Comparison of ENCODE assay signal across 8 cellular contexts in the genomic region with DNA sequence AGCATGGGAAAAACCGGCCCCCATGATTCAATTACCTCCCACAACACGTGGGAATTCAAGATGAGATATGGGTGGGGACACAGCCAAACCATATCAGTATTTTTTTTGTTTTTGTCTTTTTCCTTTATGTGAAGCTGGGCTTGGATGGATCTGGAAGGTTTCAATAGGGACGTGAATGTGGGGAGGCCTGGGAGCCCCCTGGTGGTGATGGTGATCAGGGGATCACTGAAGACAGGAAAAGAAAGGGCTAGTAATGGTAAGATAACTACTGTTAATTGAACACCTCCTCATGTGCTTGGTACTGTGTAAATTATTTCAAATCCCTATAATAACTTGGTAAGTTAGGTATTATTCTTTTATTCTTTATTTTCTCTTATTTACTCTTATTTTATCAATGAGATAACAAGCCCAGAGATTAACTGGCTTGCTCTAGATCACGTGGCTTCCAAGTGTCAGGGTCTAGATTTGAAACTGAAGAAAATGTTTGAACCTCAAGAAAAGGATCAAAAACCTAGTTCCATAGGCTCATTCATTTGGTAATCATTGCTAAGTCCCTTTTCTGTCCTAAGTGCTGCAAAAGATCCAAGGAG.
DNase-seq lines count a peak whose midpoint lies in the region; ATAC-seq, FAIRE-seq and TF ChIP-seq lines count a peak whose summit lies in the region.

No MANE protein-coding gene starts in this region.

- no peak overlapping the region for H3K23ac ChIP-seq in trophoblast cell (ENCODE audit: low read length)

- H3K4me1 ChIP-seq in A549: peaks cover 2% of the 10 kb centered on the region; the same call in 1 of the 3 replicates
- H3K4me1 ChIP-seq in PC-3 (ENCODE audit: insufficient read depth, low read length): no peaks in the 10 kb centered on the region
- H3K4me1 ChIP-seq in trophoblast cell (ENCODE audit: control insufficient read depth in 1 of 2, insufficient read depth in 2 of 2, low read length in 2 of 2): peaks cover 18 to 49% of the 10 kb centered on the region in 2 experiments

- peak in 1 of 2 experiments; percentile 33; a peak in 3 of 5 replicates for TF ChIP-seq RAD21 in A549 (conservative IDR thresholded peaks at IDR 0.05 in 1 of 2, IDR thresholded peaks at IDR 0.05 in 1 of 2)

- DNase-seq in A549 (ENCODE audit: low read depth in 1 of 2, low spot score in 1 of 2) (peak; percentile 31 to 35), GM04504 (ENCODE audit: low read depth) (peak; percentile 20), PC-3 (peak; percentile 71), epithelial cell of proximal tubule (ENCODE audit: low read depth) (no peak), trophoblast cell (peak in 1 of 2 donors; percentile 34), putamen (ENCODE audit: low spot score) (no peak), NCI-H526 treated with DMSO at 0.1 percent for 48 hours (lab: John Stamatoyannopoulos, UW) (no peak)

- peak in 1 of 2 experiments; percentile 78; a peak in 3 of 6 replicates for ATAC-seq in A549
- ATAC-seq in PC-3: peak; percentile 82
- ATAC-seq in GM21737 (IDR thresholded peaks at IDR 0.05; ENCODE audit: unreplicated experiment): no peak

- peak overlapping the region; percentile 8 for H2BK5ac ChIP-seq in trophoblast cell (ENCODE audit: low read depth, low read length, poor library complexity)

- intact Hi-C loops in PC-3 (cut with micrococcal nuclease): loop anchor here (1.0 to 5.0 kb wide), 2 partner anchors 115 to 274 kb away; no protein-coding TSS in a partner anchor

- H3K14ac ChIP-seq in trophoblast cell (ENCODE audit: low read length): peak overlapping the region; percentile 10

- TF ChIP-seq POLR2A in A549 (IDR thresholded peaks at IDR 0.05; ENCODE audit: low read length): no peak

- H3K18ac ChIP-seq in trophoblast cell (ENCODE audit: low read length): peak overlapping the region; percentile 33

- no peak for FAIRE-seq in A549 (lab: Jason Lieb, UNC)

- H3F3A ChIP-seq in PC-3 (ENCODE audit: low read length, unreplicated experiment): no peaks in the 10 kb centered on the region

- TF ChIP-seq EP300 in A549 (IDR thresholded peaks at IDR 0.05): no peak

- H4K12ac ChIP-seq in trophoblast cell (ENCODE audit: low read depth, low read length): no peak overlapping the region

- no peak overlapping the region for H2AFZ ChIP-seq in PC-3 (ENCODE audit: low read length)
- no peak overlapping the region for H2AFZ ChIP-seq in trophoblast cell (ENCODE audit: insufficient read depth, low read length, poor library complexity)

- WGBS in A549 (ENCODE audit: missing lambda C conversion rate): 61% methylated on average over 4 of the region's 4 CpGs
- no CpG with 5 or more reads among the region's 4 CpGs for WGBS in trophoblast cell (ENCODE audit: extremely low coverage, insufficient coverage, insufficient read length)

- no peak overlapping the region for H3K4me3 ChIP-seq in A549
- H3K4me3 ChIP-seq in PC-3 (ENCODE audit: low read length): no peak overlapping the region
- no peak overlapping the region for H3K4me3 ChIP-seq in epithelial cell of proximal tubule (ENCODE audit: low read depth, low read length)
- H3K4me3 ChIP-seq in trophoblast cell (ENCODE audit: low read depth, low read length): no peak overlapping the region

- no peaks in the 10 kb centered on the region for H4K20me1 ChIP-seq in PC-3 (ENCODE audit: low read length)

- H3K9me3 ChIP-seq in A549 (no peaks in the 10 kb centered on the region; the same call in 2 of the 3 replicates), PC-3 (ENCODE audit: low read length) (no peaks in the 10 kb centered on the region), trophoblast cell (ENCODE audit: insufficient read depth, low read depth, low read length) (no peaks in the 10 kb centered on the region)

- no peaks in the 10 kb centered on the region for H3K79me2 ChIP-seq in PC-3 (ENCODE audit: low read length)
- H3K79me2 ChIP-seq in trophoblast cell (ENCODE audit: control insufficient read depth, insufficient read depth, low read length, poor library complexity): peaks cover 10% of the 10 kb centered on the region

- H3K9ac ChIP-seq in PC-3 (ENCODE audit: low read length) (no peak overlapping the region), trophoblast cell (ENCODE audit: low read length) (no peak overlapping the region)

- H3K9me2 ChIP-seq in PC-3 (replicated peaks; ENCODE audit: low read length): no peaks in the 10 kb centered on the region

- H4K91ac ChIP-seq in trophoblast cell (ENCODE audit: low read depth, low read length): peak overlapping the region; percentile 33

- H3K4ac ChIP-seq in trophoblast cell (ENCODE audit: low read depth, low read length): peak overlapping the region; percentile 28

- no peak overlapping the region for H3K27ac ChIP-seq in A549
- no peak overlapping the region for H3K27ac ChIP-seq in PC-3 (ENCODE audit: low read length)
- no peak overlapping the region for H3K27ac ChIP-seq in trophoblast cell (ENCODE audit: low read depth, low read length)

- POLR2A ChIA-PET in A549 (lab: Yijun Ruan, JAX): no interaction called here
- POLR2A ChIA-PET in PC-3 (lab: Charles Lee; ENCODE audit: unreplicated experiment): no interaction called here

- H3K36me3 ChIP-seq in PC-3 (ENCODE audit: low read depth, low read length) (no peaks in the 10 kb centered on the region), trophoblast cell (ENCODE audit: control insufficient read depth in 1 of 2, insufficient read depth in 2 of 2, low read length in 2 of 2) (peaks cover 2 to 6% of the 10 kb centered on the region in 2 experiments)

- TF ChIP-seq CTCF in A549 (IDR thresholded peaks at IDR 0.05) (peak; percentile 32; the same call in 2 of the 3 replicates), PC-3 (conservative IDR thresholded peaks at IDR 0.05; ENCODE audit: low read depth, low read length) (peak; percentile 81), epithelial cell of proximal tubule (conservative IDR thresholded peaks at IDR 0.05; ENCODE audit: low read depth, low read length) (peak; percentile 64)

- CTCF ChIA-PET in A549 (lab: Yijun Ruan, JAX): interaction anchor here (0.6 to 2.1 kb wide), 4 partner anchors 11 to 275 kb away, joined by 3 to 9 read pairs (median 3); no protein-coding TSS in a partner anchor
- CTCF ChIA-PET in PC-3 (lab: Charles Lee): interaction anchor here (0.5 to 1.7 kb wide), 5 partner anchors 113 to 431 kb away, joined by 3 to 8 read pairs (median 3); no protein-coding TSS in a partner anchor

- H3K27me3 ChIP-seq in PC-3 (ENCODE audit: low read length) (no peaks in the 10 kb centered on the region), trophoblast cell (ENCODE audit: insufficient read depth, low read length) (no peaks in the 10 kb centered on the region)

- H3K4me2 ChIP-seq in A549: no peak overlapping the region
- H3K4me2 ChIP-seq in PC-3 (ENCODE audit: low read length): no peak overlapping the region
- no peak overlapping the region for H3K4me2 ChIP-seq in trophoblast cell (ENCODE audit: low read length)

- no TSS peak for BruUV-seq in PC-3 (replicated peaks; lab: Mats Ljungman, UMichigan)

- H2BK12ac ChIP-seq in trophoblast cell (ENCODE audit: low read length): no peak overlapping the region

- H4K8ac ChIP-seq in trophoblast cell (ENCODE audit: low read depth, low read length): no peak overlapping the region

- no peak overlapping the region for H2BK120ac ChIP-seq in trophoblast cell (ENCODE audit: insufficient read depth, low read length, poor library complexity)

- H3K79me1 ChIP-seq in trophoblast cell (ENCODE audit: low read length): peaks cover 20% of the 10 kb centered on the region

- no peak overlapping the region for H2AK5ac ChIP-seq in trophoblast cell (ENCODE audit: low read length)

TF ChIP-seq in A549, 52 proteins besides CTCF, POLR2A, EP300 and RAD21:
- TF ChIP-seq FOXS1 (CRISPR knock-in tag; IDR thresholded peaks at IDR 0.05) (no peak), SMC3 (IDR thresholded peaks at IDR 0.05) (peak; percentile 23; the same call in 1 of the 3 replicates)

Comparison
In these comparisons a context has a peak if more than half of its experiments do, and no peak if none do; other contexts are left out.
1. DNase-seq: peak in A549 (2 of 2), GM04504 (single experiment) and PC-3 (single experiment); none in epithelial cell of proximal tubule (single experiment), putamen (single experiment) and NCI-H526 treated with DMSO at 0.1 percent for 48 hours (single experiment).
2. Peak in every context shown above with its lines, with median percentiles within 50 percentile points of each other: CTCF ChIP-seq.